1 cellular context compared by ENCODE assay signal in the genomic region with DNA sequence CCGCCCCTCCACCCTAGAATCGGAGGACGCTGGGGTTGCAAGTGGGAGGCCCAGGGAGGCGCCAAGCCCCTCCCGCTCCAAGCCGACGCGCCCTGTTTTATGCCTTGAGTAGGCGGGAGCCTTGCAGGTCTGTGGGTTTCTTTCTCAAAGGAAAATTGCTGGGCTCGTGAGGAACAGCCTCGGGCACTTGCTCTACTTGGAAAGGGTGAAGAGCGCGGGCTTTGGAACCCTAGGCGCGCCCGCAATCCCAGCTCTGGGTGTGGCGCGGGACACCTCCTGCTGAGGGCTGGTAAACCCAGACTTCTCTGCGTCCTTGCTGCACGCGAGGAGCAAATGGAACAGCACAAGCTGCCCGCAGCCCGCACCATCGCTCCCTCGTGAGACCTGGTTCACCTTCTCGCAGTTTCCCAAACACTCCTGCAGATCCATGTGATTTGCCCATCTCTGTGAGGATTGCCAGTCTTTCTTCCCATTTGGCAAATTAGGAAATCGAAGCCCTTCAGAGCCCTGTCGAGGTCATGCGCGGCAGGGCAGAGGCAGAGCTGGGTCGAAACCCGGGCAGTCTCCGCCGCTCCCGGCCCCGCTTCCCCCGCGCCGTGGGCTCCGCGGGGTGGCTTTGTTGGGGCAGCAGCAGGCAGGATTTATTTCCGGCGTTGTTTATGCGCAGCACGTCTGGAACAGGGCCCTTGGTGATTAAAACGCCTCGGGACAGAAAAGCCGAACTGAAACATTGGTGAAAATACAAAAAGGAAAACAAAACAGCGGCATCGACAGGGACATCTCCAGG.
TF ChIP-seq lines count a peak whose summit lies in the region.

No MANE protein-coding gene starts in this region.

TF ChIP-seq in GM23338, 12 proteins besides CTCF, POLR2A, EP300 and RAD21:
- TF ChIP-seq JUNB (IDR thresholded peaks at IDR 0.05; ENCODE audit: unreplicated experiment): no peak
- TF ChIP-seq EZH2 (IDR thresholded peaks at IDR 0.05; ENCODE audit: low read depth, unreplicated experiment): no peak
- TF ChIP-seq CREB1 (CRISPR knock-in tag; IDR thresholded peaks at IDR 0.05; ENCODE audit: low read depth): no peak
- TF ChIP-seq, protein P1, sequence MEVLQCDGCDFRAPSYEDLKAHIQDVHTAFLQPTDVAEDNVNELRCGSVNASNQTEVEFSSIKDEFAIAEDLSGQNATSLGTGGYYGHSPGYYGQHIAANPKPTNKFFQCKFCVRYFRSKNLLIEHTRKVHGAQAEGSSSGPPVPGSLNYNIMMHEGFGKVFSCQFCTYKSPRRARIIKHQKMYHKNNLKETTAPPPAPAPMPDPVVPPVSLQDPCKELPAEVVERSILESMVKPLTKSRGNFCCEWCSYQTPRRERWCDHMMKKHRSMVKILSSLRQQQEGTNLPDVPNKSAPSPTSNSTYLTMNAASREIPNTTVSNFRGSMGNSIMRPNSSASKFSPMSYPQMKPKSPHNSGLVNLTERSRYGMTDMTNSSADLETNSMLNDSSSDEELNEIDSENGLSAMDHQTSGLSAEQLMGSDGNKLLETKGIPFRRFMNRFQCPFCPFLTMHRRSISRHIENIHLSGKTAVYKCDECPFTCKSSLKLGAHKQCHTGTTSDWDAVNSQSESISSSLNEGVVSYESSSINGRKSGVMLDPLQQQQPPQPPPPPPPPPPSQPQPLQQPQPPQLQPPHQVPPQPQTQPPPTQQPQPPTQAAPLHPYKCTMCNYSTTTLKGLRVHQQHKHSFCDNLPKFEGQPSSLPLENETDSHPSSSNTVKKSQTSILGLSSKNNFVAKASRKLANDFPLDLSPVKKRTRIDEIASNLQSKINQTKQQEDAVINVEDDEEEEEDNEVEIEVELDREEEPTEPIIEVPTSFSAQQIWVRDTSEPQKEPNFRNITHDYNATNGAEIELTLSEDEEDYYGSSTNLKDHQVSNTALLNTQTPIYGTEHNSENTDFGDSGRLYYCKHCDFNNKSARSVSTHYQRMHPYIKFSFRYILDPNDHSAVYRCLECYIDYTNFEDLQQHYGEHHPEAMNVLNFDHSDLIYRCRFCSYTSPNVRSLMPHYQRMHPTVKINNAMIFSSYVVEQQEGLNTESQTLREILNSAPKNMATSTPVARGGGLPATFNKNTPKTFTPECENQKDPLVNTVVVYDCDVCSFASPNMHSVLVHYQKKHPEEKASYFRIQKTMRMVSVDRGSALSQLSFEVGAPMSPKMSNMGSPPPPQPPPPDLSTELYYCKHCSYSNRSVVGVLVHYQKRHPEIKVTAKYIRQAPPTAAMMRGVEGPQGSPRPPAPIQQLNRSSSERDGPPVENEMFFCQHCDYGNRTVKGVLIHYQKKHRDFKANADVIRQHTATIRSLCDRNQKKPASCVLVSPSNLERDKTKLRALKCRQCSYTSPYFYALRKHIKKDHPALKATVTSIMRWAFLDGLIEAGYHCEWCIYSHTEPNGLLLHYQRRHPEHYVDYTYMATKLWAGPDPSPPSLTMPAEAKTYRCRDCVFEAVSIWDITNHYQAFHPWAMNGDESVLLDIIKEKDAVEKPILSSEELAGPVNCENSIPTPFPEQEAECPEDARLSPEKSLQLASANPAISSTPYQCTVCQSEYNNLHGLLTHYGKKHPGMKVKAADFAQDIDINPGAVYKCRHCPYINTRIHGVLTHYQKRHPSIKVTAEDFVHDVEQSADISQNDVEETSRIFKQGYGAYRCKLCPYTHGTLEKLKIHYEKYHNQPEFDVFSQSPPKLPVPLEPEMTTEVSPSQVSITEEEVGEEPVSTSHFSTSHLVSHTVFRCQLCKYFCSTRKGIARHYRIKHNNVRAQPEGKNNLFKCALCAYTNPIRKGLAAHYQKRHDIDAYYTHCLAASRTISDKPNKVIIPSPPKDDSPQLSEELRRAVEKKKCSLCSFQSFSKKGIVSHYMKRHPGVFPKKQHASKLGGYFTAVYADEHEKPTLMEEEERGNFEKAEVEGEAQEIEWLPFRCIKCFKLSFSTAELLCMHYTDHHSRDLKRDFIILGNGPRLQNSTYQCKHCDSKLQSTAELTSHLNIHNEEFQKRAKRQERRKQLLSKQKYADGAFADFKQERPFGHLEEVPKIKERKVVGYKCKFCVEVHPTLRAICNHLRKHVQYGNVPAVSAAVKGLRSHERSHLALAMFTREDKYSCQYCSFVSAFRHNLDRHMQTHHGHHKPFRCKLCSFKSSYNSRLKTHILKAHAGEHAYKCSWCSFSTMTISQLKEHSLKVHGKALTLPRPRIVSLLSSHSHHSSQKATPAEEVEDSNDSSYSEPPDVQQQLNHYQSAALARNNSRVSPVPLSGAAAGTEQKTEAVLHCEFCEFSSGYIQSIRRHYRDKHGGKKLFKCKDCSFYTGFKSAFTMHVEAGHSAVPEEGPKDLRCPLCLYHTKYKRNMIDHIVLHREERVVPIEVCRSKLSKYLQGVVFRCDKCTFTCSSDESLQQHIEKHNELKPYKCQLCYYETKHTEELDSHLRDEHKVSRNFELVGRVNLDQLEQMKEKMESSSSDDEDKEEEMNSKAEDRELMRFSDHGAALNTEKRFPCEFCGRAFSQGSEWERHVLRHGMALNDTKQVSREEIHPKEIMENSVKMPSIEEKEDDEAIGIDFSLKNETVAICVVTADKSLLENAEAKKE (CRISPR knock-in tag; IDR thresholded peaks at IDR 0.05): no peak
- TF ChIP-seq ZNF331 (CRISPR knock-in tag; IDR thresholded peaks at IDR 0.05; ENCODE audit: low read depth): no peak
- no peak for TF ChIP-seq EZH2phosphoT487 (IDR thresholded peaks at IDR 0.05; ENCODE audit: unreplicated experiment)
